ENCODE assay signal across 1 cellular context in genomic region chr19:9878511-9879196, GRCh38.
TF ChIP-seq lines count a peak whose summit lies in the region.

No MANE protein-coding gene starts in this region.

TF ChIP-seq in K562, 482 proteins besides CTCF, POLR2A, EP300 and RAD21:
- TF ChIP-seq ZNF212 (CRISPR knock-in tag; IDR thresholded peaks at IDR 0.05) (no peak), PKNOX1 (IDR thresholded peaks at IDR 0.05) (no peak), RBM39 (optimal IDR thresholded peaks at IDR 0.05; ENCODE audit: low read depth, low read length) (no peak), GABPA (tag; conservative IDR thresholded peaks at IDR 0.05; ENCODE audit: low read depth) (0 out of 2 replicates have a peak, but pooled peaks have one; percentile 21), SPI1 (IDR thresholded peaks at IDR 0.05; ENCODE audit: borderline replicate concordance, low read depth, low read length) (peak; percentile 15; the same call in 1 of the 2 replicates), CBFA2T3 (IDR thresholded peaks at IDR 0.05) (peak; percentile 37; the same call in 1 of the 2 replicates), ZNF121 (CRISPR knock-in tag; conservative IDR thresholded peaks at IDR 0.05) (peak; percentile 94), BCOR (IDR thresholded peaks at IDR 0.05) (0 out of 2 replicates have a peak, but pooled peaks have one; percentile 60), RBM25 (IDR thresholded peaks at IDR 0.05; ENCODE audit: low read depth, low read length, severe bottlenecking) (peak; percentile 33)
TF ChIP-seq in K562: peak in this region for 6.
